In the genomic region with DNA sequence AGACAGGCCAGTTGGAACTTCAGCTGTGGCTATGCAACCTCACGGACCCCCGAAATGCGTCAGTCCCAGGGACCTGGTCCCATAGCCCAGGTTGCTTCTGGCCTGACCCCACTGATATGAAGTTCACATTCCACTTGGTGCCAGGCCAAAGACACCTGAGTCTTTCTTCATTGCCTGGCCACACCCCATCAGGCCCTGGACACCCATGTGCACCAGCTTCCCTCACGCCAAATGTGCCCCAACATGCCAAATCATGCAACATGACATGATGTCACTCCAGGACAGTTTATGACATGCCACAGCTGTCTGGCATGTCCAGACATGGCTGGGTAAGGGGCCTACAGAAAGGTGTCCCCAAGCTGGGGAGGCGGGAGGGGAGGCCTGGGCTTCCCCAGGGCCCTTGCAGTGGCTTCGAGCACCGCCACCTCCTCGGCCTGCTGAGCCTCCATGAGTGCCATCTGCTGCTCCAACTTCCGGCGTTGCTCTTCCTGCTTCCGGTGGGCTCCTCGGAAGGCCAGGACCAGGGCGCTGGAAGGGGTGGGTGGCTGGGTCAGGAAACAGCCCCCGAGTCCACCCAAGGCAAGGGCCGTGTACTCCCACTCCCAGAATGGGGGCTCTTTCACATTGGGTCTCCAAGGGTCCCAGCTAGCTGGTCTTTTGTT, we compare ENCODE assay signal across 25 cellular contexts. TPM values are rescaled to one million over a fixed set of nuclear protein-coding genes. Genes with fewer than 3 reads are reported as not detected.
DNase-seq lines count a peak whose midpoint lies in the region; ATAC-seq, FAIRE-seq and TF ChIP-seq lines count a peak whose summit lies in the region.
"Had no signal": no experiment of that assay in that cellular context is flagged by ENCODE, and none has a peak within 500 bp of the region (broad histone marks: within the 10 kb centered on the region; RNA-seq: fewer than 3 reads in every experiment).

No MANE protein-coding gene starts in this region.

- peak overlapping the region in 1 of 2 experiments; percentile 80; a peak in 1 of 4 replicates for H3K9ac ChIP-seq in K562 (ENCODE audit: insufficient read depth in 1 of 2, low read depth in 2 of 2, low read length in 2 of 2)

- no peaks in the 10 kb centered on the region for H3K9me1 ChIP-seq in K562 (ENCODE audit: control insufficient read depth, insufficient read depth, low read length)

- peak overlapping the region in 2 of 3 experiments; percentile 80 to 98 for H3K27ac Mint-ChIP-seq in nephron
- H3K27ac Mint-ChIP-seq in activated naive CD4-positive, alpha-beta T cell treated with anti-CD3 and anti-CD28 coated beads, Interleukin-2, amount 10 ng/mL, durations not matched to agents 7 days and 5 days: no peak overlapping the region
- H3K27ac Mint-ChIP-seq: activated naive CD4-positive, alpha-beta T cell treated with anti-CD3 and anti-CD28 coated beads, Interleukin-2, amount 50 U/mL, for 24 hours; activated T-cell treated with anti-CD3 and anti-CD28 coated beads, Interleukin-2, amount 50 U/mL, for 72 hours; stimulated activated naive B cell treated with anti-CD40 and anti-IgM and Interleukin-4, amounts not matched to agents 10 μg/mL and 1 μg/mL and 100 μg/mL, for 72 hours had no signal

- no peak for TF ChIP-seq RAD21 in K562 (CRISPR knock-in tag; conservative IDR thresholded peaks at IDR 0.05 in 1 of 2, IDR thresholded peaks at IDR 0.05 in 1 of 2)

- no peak for ATAC-seq in K562
- ATAC-seq: activated CD4-positive, CD25-positive, alpha-beta regulatory T cell treated with anti-CD3 and anti-CD28 coated beads, Interleukin-2, amount 50 U/mL, for 24 hours; activated T-cell treated with anti-CD3 and anti-CD28 coated beads, Interleukin-2, amount 50 U/mL, for 72 hours; left lung; psoas muscle; stimulated activated naive B cell treated with anti-CD40 and anti-IgM and Interleukin-4, amounts not matched to agents 10 μg/mL and 1 μg/mL and 100 μg/mL, for 72 hours had no signal

- DNase-seq in K562 (ENCODE audit: extremely low read depth in 1 of 4, low spot score in 3 of 4) (no peak), activated gamma-delta T cell (lab: John Stamatoyannopoulos, UW) (no peak), globus pallidus (ENCODE audit: low spot score) (no peak)
- no peak for DNase-seq in activated naive CD4-positive, alpha-beta T cell treated with anti-CD3 and anti-CD28 coated beads, Interleukin-2, amount 10 ng/mL, durations not matched to agents 7 days and 5 days
- DNase-seq: ACHN; activated T-cell treated with anti-CD3 and anti-CD28 coated beads, Interleukin-2, amount 50 U/mL, for 72 hours; aorta; C1 segment of cervical spinal cord; effector CD4-positive, alpha-beta T cell; esophagus squamous epithelium; GOT3; left lung; NCI-H1092 treated with DMSO at 0.1 percent for 48 hours; NCI-H2081; psoas muscle; stimulated activated CD4-positive, alpha-beta T cell treated with anti-CD3 and anti-CD28 coated beads, Interleukin-2, amount 100 ng/mL, for 24 hours; stimulated activated naive B cell treated with anti-CD40 and anti-IgM and Interleukin-4, amounts not matched to agents 10 μg/mL and 1 μg/mL and 100 μg/mL, for 72 hours; testis had no signal

- intact Hi-C loops in K562 (cut with micrococcal nuclease): loop anchor here (5.0 kb wide), 1 partner anchor 43 kb away; no protein-coding TSS in a partner anchor

- no peak for FAIRE-seq in K562 (lab: Jason Lieb, UNC)

- H3K79me2 ChIP-seq in K562 (ENCODE audit: control insufficient read depth, insufficient read depth, low read length): peaks cover 5% of the 10 kb centered on the region

- H2AFZ ChIP-seq in K562 (ENCODE audit: low read depth, low read length): no peak overlapping the region

- peaks cover 22% of the 10 kb centered on the region for H3K4me1 Mint-ChIP-seq in nephron
- H3K4me1 Mint-ChIP-seq in activated naive CD4-positive, alpha-beta T cell treated with anti-CD3 and anti-CD28 coated beads, Interleukin-2, amount 10 ng/mL, durations not matched to agents 7 days and 5 days: peaks cover 8% of the 10 kb centered on the region

- no peaks in the 10 kb centered on the region for H4K20me1 ChIP-seq in K562 (replicated peaks; ENCODE audit: control insufficient read depth, insufficient read depth, low read length)

- H3K36me3 ChIP-seq in HEK293 (ENCODE audit: control insufficient read depth in 2 of 2, insufficient read depth in 1 of 2, low read length in 2 of 2) (no peaks in the 10 kb centered on the region), K562 (ENCODE audit: control insufficient read depth, insufficient read depth, low read length) (no peaks in the 10 kb centered on the region)
- H3K36me3 ChIP-seq: esophagus squamous epithelium had no signal

- no TSS peak for BruUV-seq in K562 (replicated peaks; lab: Mats Ljungman, UMichigan)

- 79% methylated on average over 11 of the region's 15 CpGs for WGBS in K562 (ENCODE audit: insufficient coverage, low coverage, missing lambda C conversion rate)

- TF ChIP-seq EP300 in K562 (IDR thresholded peaks at IDR 0.05; ENCODE audit: low read length): no peak

- TF ChIP-seq POLR2A in K562 (conservative IDR thresholded peaks at IDR 0.05): no peak

- POLR2A ChIA-PET in HEK293 (lab: Yijun Ruan, JAX) (interaction anchor here (1.1 to 2.2 kb wide), 4 partner anchors 14 to 23 kb away, joined by 3 to 12 read pairs (median 8); a partner anchor contains a TSS), K562 (lab: Yijun Ruan, JAX) (interaction anchor here (0.5 to 1.4 kb wide), 9 partner anchors 8 to 35 kb away, joined by 3 to 6 read pairs (median 3); a partner anchor contains a TSS)

- CTCF ChIA-PET in HEK293 (lab: Yijun Ruan, JAX) (interaction anchor here (0.6 to 2.8 kb wide), 4 partner anchors 8 to 45 kb away, joined by 3 to 26 read pairs (median 4); no protein-coding TSS in a partner anchor), K562 (lab: Yijun Ruan, JAX; ENCODE audit: low intra/inter-chr PET ratio) (no interaction called here)
- CTCF ChIA-PET in activated naive CD4-positive, alpha-beta T cell treated with anti-CD3 and anti-CD28 coated beads, Interleukin-2, amount 10 ng/mL, durations not matched to agents 7 days and 5 days (lab: Charles Lee): interaction anchor here (2.6 kb wide), 1 partner anchor 11 kb away, joined by 12 read pairs; no protein-coding TSS in a partner anchor

- H3K36me3 Mint-ChIP-seq in nephron (ENCODE audit: low read depth): no peaks in the 10 kb centered on the region
- H3K36me3 Mint-ChIP-seq in activated naive CD4-positive, alpha-beta T cell treated with anti-CD3 and anti-CD28 coated beads, Interleukin-2, amount 10 ng/mL, durations not matched to agents 7 days and 5 days: no peaks in the 10 kb centered on the region
- H3K36me3 Mint-ChIP-seq: activated naive CD4-positive, alpha-beta T cell treated with anti-CD3 and anti-CD28 coated beads, Interleukin-2, amount 50 U/mL, for 24 hours; stimulated activated naive B cell treated with anti-CD40 and anti-IgM and Interleukin-4, amounts not matched to agents 10 μg/mL and 1 μg/mL and 100 μg/mL, for 72 hours had no signal

- H3K4me3 ChIP-seq in HEK293 (ENCODE audit: low read depth, low read length) (no peak overlapping the region), K562 (no peak overlapping the region)
- H3K4me3 ChIP-seq: esophagus squamous epithelium, left lung, psoas muscle, SK-N-MC, testis had no signal

- H3K27me3 Mint-ChIP-seq in nephron (ENCODE audit: low read depth): peaks cover 8% of the 10 kb centered on the region
- peaks cover 42% of the 10 kb centered on the region for H3K27me3 Mint-ChIP-seq in activated naive CD4-positive, alpha-beta T cell treated with anti-CD3 and anti-CD28 coated beads, Interleukin-2, amount 10 ng/mL, durations not matched to agents 7 days and 5 days
- H3K27me3 Mint-ChIP-seq: activated naive CD4-positive, alpha-beta T cell treated with anti-CD3 and anti-CD28 coated beads, Interleukin-2, amount 50 U/mL, for 24 hours; stimulated activated naive B cell treated with anti-CD40 and anti-IgM and Interleukin-4, amounts not matched to agents 10 μg/mL and 1 μg/mL and 100 μg/mL, for 72 hours had no signal

- no peak overlapping the region for H3K4me2 ChIP-seq in K562 (ENCODE audit: insufficient read depth, low read length)

- H3K4me1 ChIP-seq in HEK293 (ENCODE audit: control insufficient read depth, insufficient read depth, low read length) (peaks cover 10% of the 10 kb centered on the region), K562 (replicated peaks in 1 of 2; ENCODE audit: control insufficient read depth in 2 of 2, insufficient read depth in 2 of 2, low read length in 2 of 2) (peaks cover 35 to 54% of the 10 kb centered on the region in 2 experiments)

- TF ChIP-seq CTCF in HEK293 (tag by site-specific recombination; IDR thresholded peaks at IDR 0.05) (no peak), K562 (IDR thresholded peaks at IDR 0.05 in 2 of 3, conservative IDR thresholded peaks at IDR 0.05 in 1 of 3; ENCODE audit: insufficient read depth in 2 of 3, low read depth in 1 of 3, low read length in 3 of 3) (no peak), nephron (IDR thresholded peaks at IDR 0.05; ENCODE audit: unreplicated experiment in 3 of 3) (no peak)

- no peaks in the 10 kb centered on the region for H3K9me3 Mint-ChIP-seq in nephron
- no peaks in the 10 kb centered on the region for H3K9me3 Mint-ChIP-seq in activated naive CD4-positive, alpha-beta T cell treated with anti-CD3 and anti-CD28 coated beads, Interleukin-2, amount 10 ng/mL, durations not matched to agents 7 days and 5 days
- H3K9me3 Mint-ChIP-seq: activated naive CD4-positive, alpha-beta T cell treated with anti-CD3 and anti-CD28 coated beads, Interleukin-2, amount 50 U/mL, for 24 hours; activated T-cell treated with anti-CD3 and anti-CD28 coated beads, Interleukin-2, amount 50 U/mL, for 72 hours; neural crest cell; stimulated activated naive B cell treated with anti-CD40 and anti-IgM and Interleukin-4, amounts not matched to agents 10 μg/mL and 1 μg/mL and 100 μg/mL, for 72 hours had no signal

- H3K4me3 Mint-ChIP-seq in nephron: no peak overlapping the region
- H3K4me3 Mint-ChIP-seq in activated naive CD4-positive, alpha-beta T cell treated with anti-CD3 and anti-CD28 coated beads, Interleukin-2, amount 10 ng/mL, durations not matched to agents 7 days and 5 days: no peak overlapping the region
- H3K4me3 Mint-ChIP-seq: activated naive CD4-positive, alpha-beta T cell treated with anti-CD3 and anti-CD28 coated beads, Interleukin-2, amount 50 U/mL, for 24 hours; activated T-cell treated with anti-CD3 and anti-CD28 coated beads, Interleukin-2, amount 50 U/mL, for 72 hours; neural crest cell; stimulated activated naive B cell treated with anti-CD40 and anti-IgM and Interleukin-4, amounts not matched to agents 10 μg/mL and 1 μg/mL and 100 μg/mL, for 72 hours had no signal

- in situ Hi-C loops in K562 (cut with MboI): no loop called here

- H3K27ac ChIP-seq in HEK293 (ENCODE audit: extremely low read depth, low read depth, low read length): no peak overlapping the region; the same call in 1 of the 2 replicates
- H3K27ac ChIP-seq in K562 (ENCODE audit: extremely low read depth, low read depth, low read length): peak overlapping the region; percentile 53; the same call in 1 of the 3 replicates
- H3K27ac ChIP-seq: left lung, psoas muscle, SK-N-MC, testis had no signal

- no peaks in the 10 kb centered on the region for H3K27me3 ChIP-seq in K562 (ENCODE audit: control insufficient read depth in 2 of 2, insufficient read depth in 2 of 2, low read length in 2 of 2)
- H3K27me3 ChIP-seq: esophagus squamous epithelium, testis had no signal

- H3K9me3 ChIP-seq in HEK293 (ENCODE audit: control insufficient read depth, insufficient read depth, low read depth, low read length) (no peaks in the 10 kb centered on the region), K562 (replicated peaks; ENCODE audit: control insufficient read depth, insufficient read depth, low read depth, low read length) (no peaks in the 10 kb centered on the region)
- H3K9me3 ChIP-seq: esophagus squamous epithelium, left lung, psoas muscle, testis had no signal

RNA-seq across cellular contexts. Expression of a gene that starts 4.3 kb away (rescaled TPM):
- 10.8 and 27.6 TPM in 2 replicates for total RNA-seq in K562 (2011; cell fraction: chromatin; rRNA removed; ENCODE audit: low replicate concordance)
- 38.8 and 38.9 TPM in 2 replicates for total RNA-seq in K562 (2011; cell fraction: nucleolus; rRNA removed)
- 21.8 and 21.9 TPM in 2 replicates for total RNA-seq in K562 (2011; cell fraction: nucleoplasm; rRNA removed)
- 93.2 and 99.7 TPM in 2 replicates for total RNA-seq in K562 (2014; rRNA removed)
- 9.8 and 12.6 TPM in 2 replicates for total RNA-seq in K562 (2014; rRNA removed; fragmentation: Illumina TruSeq; extraction: Trizol)
- 22.8 and 25.2 TPM in 2 replicates for total RNA-seq in K562 (2015; rRNA removed; fragmentation: Illumina TruSeq; extraction: Trizol)
- 95.9 and 97.5 TPM in 2 replicates for total RNA-seq in K562 (2021)
- polyA plus RNA-seq in K562 (2011; rRNA removed): 18.8 and 23.9 TPM in 2 replicates
- 30.9 and 123 TPM in 2 replicates for polyA plus RNA-seq in K562 (2011; cell fraction: cytosol; rRNA removed)
- polyA plus RNA-seq in K562 (2011; cell fraction: nucleus; rRNA removed): 22.1 and 32.8 TPM in 2 replicates
- polyA plus RNA-seq in K562 (2012): 39.5 and 51.7 TPM in 2 replicates
- polyA plus RNA-seq in K562 (2014; fragmentation: Illumina TruSeq; extraction: Trizol): 11.4 and 15.7 TPM in 2 replicates
- 1 to 10 TPM in 1 of 2 experiments, under 1 TPM in 1; 0.76 to 3.0 TPM for polyA plus RNA-seq in K562 (2014; fragmentation: Nextera tagmentation; extraction: Ambion mirVana)
- polyA plus RNA-seq in K562 (2014; rRNA removed): 64.2 and 69.6 TPM in 2 replicates
- polyA minus RNA-seq in K562 (2011; rRNA and poly(A)+ RNA removed): 5.7 and 7.4 TPM in 2 replicates
- 29.7 and 39.7 TPM in 2 replicates for polyA minus RNA-seq in K562 (2011; cell fraction: cytosol; rRNA and poly(A)+ RNA removed)
- polyA minus RNA-seq in K562 (2011; cell fraction: nucleus; rRNA and poly(A)+ RNA removed): 9.3 and 11.7 TPM in 2 replicates

RNA-seq across cellular contexts. Expression of a gene that starts 14.5 kb away (rescaled TPM):
- total RNA-seq in K562 (2011; cell fraction: chromatin; rRNA removed; ENCODE audit: low replicate concordance): 0.21 and 0.56 TPM in 2 replicates
- 0.53 and 0.83 TPM in 2 replicates for total RNA-seq in K562 (2011; cell fraction: nucleolus; rRNA removed)
- 0.15 and 0.44 TPM in 2 replicates for total RNA-seq in K562 (2011; cell fraction: nucleoplasm; rRNA removed)
- total RNA-seq in K562 (2014; rRNA removed): 0.04 and 0.05 TPM in 2 replicates
- total RNA-seq in K562 (2014; rRNA removed; fragmentation: Illumina TruSeq; extraction: Trizol): not detected in 2 replicates
- not detected in 2 replicates for total RNA-seq in K562 (2015; rRNA removed; fragmentation: Illumina TruSeq; extraction: Trizol)
- total RNA-seq in K562 (2021): 0.16 TPM in 1 of 2 replicates, not detected in the other
- polyA plus RNA-seq in K562 (2011; rRNA removed): 0.03 TPM in 2 replicates
- polyA plus RNA-seq in K562 (2011; cell fraction: cytosol; rRNA removed): 0.03 and 0.07 TPM in 2 replicates
- polyA plus RNA-seq in K562 (2011; cell fraction: nucleus; rRNA removed): 0.24 and 0.32 TPM in 2 replicates
- polyA plus RNA-seq in K562 (2012): 0.07 and 0.19 TPM in 2 replicates
- polyA plus RNA-seq in K562 (2014; fragmentation: Illumina TruSeq; extraction: Trizol): 0.10 TPM in 1 of 2 replicates, not detected in the other
- not detected for polyA plus RNA-seq in K562 (2014; fragmentation: Nextera tagmentation; extraction: Ambion mirVana)
- 0.05 and 0.11 TPM in 2 replicates for polyA plus RNA-seq in K562 (2014; rRNA removed)
- not detected in 2 replicates for polyA minus RNA-seq in K562 (2011; rRNA and poly(A)+ RNA removed)
- polyA minus RNA-seq in K562 (2011; cell fraction: cytosol; rRNA and poly(A)+ RNA removed): not detected in 2 replicates
- not detected in 2 replicates for polyA minus RNA-seq in K562 (2011; cell fraction: nucleus; rRNA and poly(A)+ RNA removed)
- total RNA-seq: LHCN-M2 had no signal

RNA-seq across cellular contexts. Expression of a gene that starts 17.2 kb away (rescaled TPM):
- total RNA-seq in K562 (2011; cell fraction: chromatin; rRNA removed; ENCODE audit: low replicate concordance): 60.5 and 172 TPM in 2 replicates
- total RNA-seq in K562 (2011; cell fraction: nucleolus; rRNA removed): 114 and 138 TPM in 2 replicates
- 106 and 109 TPM in 2 replicates for total RNA-seq in K562 (2011; cell fraction: nucleoplasm; rRNA removed)
- total RNA-seq in K562 (2014; rRNA removed) (118 and 150 TPM in 2 replicates), K562 (2014; rRNA removed; fragmentation: Illumina TruSeq; extraction: Trizol) (83.8 and 100 TPM in 2 replicates), K562 (2015; rRNA removed; fragmentation: Illumina TruSeq; extraction: Trizol) (92.7 and 92.9 TPM in 2 replicates), K562 (2021) (115 and 116 TPM in 2 replicates)
- polyA plus RNA-seq in K562 (2011; rRNA removed) (131 and 139 TPM in 2 replicates), K562 (2014; fragmentation: Illumina TruSeq; extraction: Trizol) (113 and 124 TPM in 2 replicates), K562 (2014; fragmentation: Nextera tagmentation; extraction: Ambion mirVana) (10 to 100 TPM; 14.7 to 21.5 TPM), K562 (2014; rRNA removed) (160 and 193 TPM in 2 replicates)
- polyA plus RNA-seq in K562 (2011; cell fraction: cytosol; rRNA removed): 143 and 168 TPM in 2 replicates
- polyA plus RNA-seq in K562 (2011; cell fraction: nucleus; rRNA removed): 198 and 210 TPM in 2 replicates
- 90.9 and 91.9 TPM in 2 replicates for polyA plus RNA-seq in K562 (2012)
- polyA minus RNA-seq in K562 (2011; rRNA and poly(A)+ RNA removed): 35.7 and 38.4 TPM in 2 replicates
- polyA minus RNA-seq in K562 (2011; cell fraction: cytosol; rRNA and poly(A)+ RNA removed): 28.1 and 30.4 TPM in 2 replicates
- polyA minus RNA-seq in K562 (2011; cell fraction: nucleus; rRNA and poly(A)+ RNA removed): 18.4 and 26.7 TPM in 2 replicates

RNA-seq across cellular contexts. Expression of a gene that starts 24.0 kb away (rescaled TPM):
- total RNA-seq in K562 (2011; cell fraction: chromatin; rRNA removed; ENCODE audit: low replicate concordance): 6.5 and 21.1 TPM in 2 replicates
- total RNA-seq in K562 (2011; cell fraction: nucleolus; rRNA removed): 15.1 and 16.3 TPM in 2 replicates
- total RNA-seq in K562 (2011; cell fraction: nucleoplasm; rRNA removed): 12.4 and 15.1 TPM in 2 replicates
- total RNA-seq in K562 (2014; rRNA removed) (12.4 and 17.6 TPM in 2 replicates), K562 (2014; rRNA removed; fragmentation: Illumina TruSeq; extraction: Trizol) (11.6 and 14.7 TPM in 2 replicates), K562 (2015; rRNA removed; fragmentation: Illumina TruSeq; extraction: Trizol) (9.3 and 11.2 TPM in 2 replicates), K562 (2021) (38.0 and 38.6 TPM in 2 replicates)
- polyA plus RNA-seq in K562 (2011; rRNA removed) (10.2 TPM in 2 replicates), K562 (2014; fragmentation: Illumina TruSeq; extraction: Trizol) (18.8 and 27.0 TPM in 2 replicates), K562 (2014; fragmentation: Nextera tagmentation; extraction: Ambion mirVana) (10 to 100 TPM in 1 of 2 experiments, 1 to 10 TPM in 1; 8.0 to 10.7 TPM), K562 (2014; rRNA removed) (16.3 and 18.6 TPM in 2 replicates)
- polyA plus RNA-seq in K562 (2011; cell fraction: cytosol; rRNA removed): 13.3 and 25.0 TPM in 2 replicates
- 15.4 and 17.4 TPM in 2 replicates for polyA plus RNA-seq in K562 (2011; cell fraction: nucleus; rRNA removed)
- 24.9 and 39.7 TPM in 2 replicates for polyA plus RNA-seq in K562 (2012)
- polyA minus RNA-seq in K562 (2011; rRNA and poly(A)+ RNA removed): 3.5 and 5.2 TPM in 2 replicates
- polyA minus RNA-seq in K562 (2011; cell fraction: cytosol; rRNA and poly(A)+ RNA removed): 10.7 and 13.4 TPM in 2 replicates
- 4.0 and 4.9 TPM in 2 replicates for polyA minus RNA-seq in K562 (2011; cell fraction: nucleus; rRNA and poly(A)+ RNA removed)

RNA-seq across cellular contexts. Expression of a gene that starts 31.7 kb away (rescaled TPM):
- 4.8 and 20.8 TPM in 2 replicates for total RNA-seq in K562 (2011; cell fraction: chromatin; rRNA removed; ENCODE audit: low replicate concordance)
- total RNA-seq in K562 (2011; cell fraction: nucleolus; rRNA removed): 15.0 and 17.0 TPM in 2 replicates
- total RNA-seq in K562 (2011; cell fraction: nucleoplasm; rRNA removed): 7.6 and 10.9 TPM in 2 replicates
- 6.1 and 6.9 TPM in 2 replicates for total RNA-seq in K562 (2014; rRNA removed)
- 1.8 and 2.1 TPM in 2 replicates for total RNA-seq in K562 (2014; rRNA removed; fragmentation: Illumina TruSeq; extraction: Trizol)
- 2.9 and 3.5 TPM in 2 replicates for total RNA-seq in K562 (2015; rRNA removed; fragmentation: Illumina TruSeq; extraction: Trizol)
- total RNA-seq in K562 (2021): 6.2 and 6.7 TPM in 2 replicates
- 2.2 and 3.2 TPM in 2 replicates for polyA plus RNA-seq in K562 (2011; rRNA removed)
- polyA plus RNA-seq in K562 (2011; cell fraction: cytosol; rRNA removed): 2.1 and 5.0 TPM in 2 replicates
- 8.3 and 16.7 TPM in 2 replicates for polyA plus RNA-seq in K562 (2011; cell fraction: nucleus; rRNA removed)
- polyA plus RNA-seq in K562 (2012): 3.2 and 5.8 TPM in 2 replicates
- 5.8 and 6.0 TPM in 2 replicates for polyA plus RNA-seq in K562 (2014; fragmentation: Illumina TruSeq; extraction: Trizol)
- polyA plus RNA-seq in K562 (2014; fragmentation: Nextera tagmentation; extraction: Ambion mirVana): under 1 TPM; 0.63 to 0.64 TPM
- 8.2 and 9.2 TPM in 2 replicates for polyA plus RNA-seq in K562 (2014; rRNA removed)
- 0.75 and 1.1 TPM in 2 replicates for polyA minus RNA-seq in K562 (2011; rRNA and poly(A)+ RNA removed)
- 1.4 and 3.5 TPM in 2 replicates for polyA minus RNA-seq in K562 (2011; cell fraction: cytosol; rRNA and poly(A)+ RNA removed)
- polyA minus RNA-seq in K562 (2011; cell fraction: nucleus; rRNA and poly(A)+ RNA removed): 3.4 and 4.8 TPM in 2 replicates
